Comparison of ENCODE assay signal across 2 cellular contexts in genomic region chr4:74900862-74901261, GRCh38.
TF ChIP-seq lines count a peak whose summit lies in the region.

No MANE protein-coding gene starts in this region.

TF ChIP-seq in GM23338, 12 proteins besides CTCF, POLR2A, EP300 and RAD21 (continued from another document):
- no peak for TF ChIP-seq REST (IDR thresholded peaks at IDR 0.05; ENCODE audit: unreplicated experiment)
- TF ChIP-seq ZNF331 (CRISPR knock-in tag; IDR thresholded peaks at IDR 0.05; ENCODE audit: low read depth) = no peak
- TF ChIP-seq NANOG (IDR thresholded peaks at IDR 0.05; ENCODE audit: borderline replicate concordance) = no peak
- no peak for TF ChIP-seq POLR2AphosphoS5 (IDR thresholded peaks at IDR 0.05; ENCODE audit: low read depth)
- TF ChIP-seq ZNF114 (CRISPR knock-in tag; IDR thresholded peaks at IDR 0.05) = no peak
- TF ChIP-seq STAT1 (IDR thresholded peaks at IDR 0.05; ENCODE audit: unreplicated experiment) = no peak
- no peak for TF ChIP-seq CREB1 (CRISPR knock-in tag; IDR thresholded peaks at IDR 0.05; ENCODE audit: low read depth)
- TF ChIP-seq ETS1 (IDR thresholded peaks at IDR 0.05) = no peak
- no peak for TF ChIP-seq JUNB (IDR thresholded peaks at IDR 0.05; ENCODE audit: unreplicated experiment)

TF ChIP-seq in HEK293, 187 proteins besides CTCF, POLR2A, EP300 and RAD21 (continued from another document):
- TF ChIP-seq ZBTB21 (tag by site-specific recombination; IDR thresholded peaks at IDR 0.05) (0 out of 2 replicates have a peak, but pooled peaks have one; percentile 41), ATF2 (tag by site-specific recombination; IDR thresholded peaks at IDR 0.05; ENCODE audit: low read depth) (peak; percentile 56), ZNF843 (tag by site-specific recombination; IDR thresholded peaks at IDR 0.05) (peak; percentile 48; the same call in 1 of the 2 replicates), ZNF292 (tag by site-specific recombination; IDR thresholded peaks at IDR 0.05; ENCODE audit: borderline replicate concordance, low read depth) (no peak), SCRT1 (tag by site-specific recombination; IDR thresholded peaks at IDR 0.05; ENCODE audit: borderline replicate concordance) (no peak), ZFP41 (tag by site-specific recombination; IDR thresholded peaks at IDR 0.05; ENCODE audit: borderline replicate concordance) (no peak), ZXDB (tag by site-specific recombination; IDR thresholded peaks at IDR 0.05) (0 out of 2 replicates have a peak, but pooled peaks have one; percentile 24), ZNF157 (tag by site-specific recombination; IDR thresholded peaks at IDR 0.05) (no peak), ZNF510 (tag by site-specific recombination; IDR thresholded peaks at IDR 0.05; ENCODE audit: insufficient replicate concordance) (no peak), KLF7 (tag by site-specific recombination; IDR thresholded peaks at IDR 0.05; ENCODE audit: borderline replicate concordance) (no peak), PRDM10 (tag by site-specific recombination; IDR thresholded peaks at IDR 0.05) (no peak), ZNF354C (tag by site-specific recombination; IDR thresholded peaks at IDR 0.05; ENCODE audit: borderline replicate concordance, low read depth) (no peak), ZNF777 (tag by site-specific recombination; IDR thresholded peaks at IDR 0.05; ENCODE audit: borderline replicate concordance) (no peak), ZNF658 (tag by site-specific recombination; IDR thresholded peaks at IDR 0.05) (no peak), GLI2 (tag by site-specific recombination; IDR thresholded peaks at IDR 0.05; ENCODE audit: borderline replicate concordance, low read depth) (no peak), ZBTB10 (tag by site-specific recombination; IDR thresholded peaks at IDR 0.05) (no peak), IKZF3 (tag by site-specific recombination; IDR thresholded peaks at IDR 0.05) (no peak), SP7 (tag by site-specific recombination; IDR thresholded peaks at IDR 0.05) (no peak), ZBTB1 (tag by site-specific recombination; IDR thresholded peaks at IDR 0.05) (no peak), ZNF513 (tag by site-specific recombination; IDR thresholded peaks at IDR 0.05) (no peak), ZNF561 (tag by site-specific recombination; IDR thresholded peaks at IDR 0.05; ENCODE audit: borderline replicate concordance) (no peak), PRDM1 (tag by site-specific recombination; IDR thresholded peaks at IDR 0.05) (no peak), YY1 (tag by site-specific recombination; IDR thresholded peaks at IDR 0.05) (no peak), MEIS1 (CRISPR knock-in tag; IDR thresholded peaks at IDR 0.05; ENCODE audit: borderline replicate concordance) (no peak), HOXC10 (CRISPR knock-in tag; IDR thresholded peaks at IDR 0.05) (no peak), KLF8 (tag by site-specific recombination; IDR thresholded peaks at IDR 0.05) (0 out of 2 replicates have a peak, but pooled peaks have one; percentile 46), ZNF366 (tag by site-specific recombination; conservative IDR thresholded peaks at IDR 0.05) (0 out of 2 replicates have a peak, but pooled peaks have one; percentile 50), ZNF558 (tag by site-specific recombination; IDR thresholded peaks at IDR 0.05) (peak; percentile 61; the same call in 1 of the 2 replicates), INSM2 (tag by site-specific recombination; IDR thresholded peaks at IDR 0.05) (0 out of 2 replicates have a peak, but pooled peaks have one; percentile 31), ZNF362 (tag by site-specific recombination; IDR thresholded peaks at IDR 0.05) (no peak), ZNF2 (tag by site-specific recombination; IDR thresholded peaks at IDR 0.05) (no peak), ZNF660 (tag by site-specific recombination; IDR thresholded peaks at IDR 0.05) (no peak), ZNF629 (tag by site-specific recombination; IDR thresholded peaks at IDR 0.05) (peak; percentile 60), ZNF175 (tag by site-specific recombination; IDR thresholded peaks at IDR 0.05) (no peak)
